In the genomic region with DNA sequence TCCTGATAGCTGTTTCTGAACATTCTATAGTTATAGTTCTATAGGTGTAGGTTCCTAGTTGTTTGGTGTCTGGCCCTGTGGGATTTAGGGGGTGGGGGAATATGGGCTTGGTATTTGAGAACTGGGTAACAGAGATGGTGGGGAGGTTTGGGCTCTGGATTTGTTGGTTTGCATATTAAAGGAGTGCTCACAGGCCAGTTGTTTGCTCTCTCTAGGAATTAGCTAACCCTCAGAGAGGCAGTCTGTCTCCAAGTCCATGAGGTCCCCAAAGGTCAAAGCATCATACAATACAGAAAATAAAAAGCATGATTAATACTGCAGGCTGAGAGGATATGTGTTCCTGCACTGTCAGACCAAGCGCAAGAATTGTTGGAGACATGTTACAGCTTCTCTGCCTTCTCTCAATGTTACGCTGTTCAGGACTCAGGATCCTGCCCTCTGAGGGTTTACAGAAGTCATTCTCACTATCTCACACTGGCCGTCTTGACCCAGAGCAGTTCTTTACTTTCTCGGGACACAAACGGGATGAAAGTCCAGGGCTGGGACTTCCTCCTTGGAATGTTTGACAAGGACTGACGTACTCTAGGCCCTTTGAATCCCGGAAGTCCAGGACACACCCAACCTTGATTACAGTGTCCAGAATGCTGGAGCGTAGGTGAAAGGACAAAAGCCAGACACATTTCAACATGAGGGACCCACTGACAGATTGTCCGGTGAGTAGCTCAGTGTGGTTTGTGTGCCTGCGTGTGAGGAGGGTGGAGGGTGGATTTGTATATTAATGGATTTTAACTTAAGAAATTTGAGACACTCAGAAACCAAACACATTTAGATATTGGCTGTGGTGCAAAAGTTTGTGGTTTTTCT, we compare ENCODE assay signal across 9 cellular contexts. TPM values are rescaled to one million over a fixed set of nuclear protein-coding genes. Genes with fewer than 3 reads are reported as not detected.
DNase-seq lines count a peak whose midpoint lies in the region; FAIRE-seq and TF ChIP-seq lines count a peak whose summit lies in the region.
"Had no signal": no experiment of that assay in that cellular context is flagged by ENCODE, and none has a peak within 500 bp of the region (broad histone marks: within the 10 kb centered on the region; RNA-seq: fewer than 3 reads in every experiment).

NOSTRIN (plus strand) TSS at position 677 of the 864 bp plus-strand sequence; CDS start at position 687, 10 bp downstream.

- H3K9ac ChIP-seq in duodenal mucosa (ENCODE audit: low read depth in 1 of 2, low read length in 2 of 2) = peak within 1 kb of the TSS; percentile 55 to 71

- WGBS in lower leg skin, 2 donors = 65 to 66% methylated on average over 10 of the region's 10 CpGs
- WGBS in thyroid gland, 2 donors = 67 to 78% methylated on average over 10 of the region's 10 CpGs

- H3K9me3 ChIP-seq in MG63 (no peaks in the 10 kb centered on the region), duodenal mucosa (ENCODE audit: control insufficient read depth in 1 of 2, low read length in 2 of 2) (no peaks in the 10 kb centered on the region), thyroid gland (no peaks in the 10 kb centered on the region)

- TF ChIP-seq CTCF in lower leg skin (IDR thresholded peaks at IDR 0.05) = no peak
- TF ChIP-seq CTCF in thyroid gland (IDR thresholded peaks at IDR 0.05) = no peak
- TF ChIP-seq CTCF in D721Med (IDR thresholded peaks at IDR 0.05; ENCODE audit: insufficient read depth, missing control alignments) = no peak

- H3K27ac ChIP-seq in duodenal mucosa (ENCODE audit: low read depth, low read length) = peak within 1 kb of the TSS; percentile 74
- H3K27ac ChIP-seq in thyroid gland = peak within 1 kb of the TSS; percentile 16 to 71 (median 50)

- H3K27me3 ChIP-seq in MG63 (no peaks in the 10 kb centered on the region), duodenal mucosa (ENCODE audit: control insufficient read depth in 1 of 2, insufficient read depth in 2 of 2, low read length in 2 of 2) (no peaks in the 10 kb centered on the region), thyroid gland (no peaks in the 10 kb centered on the region)

- no peak for TF ChIP-seq POLR2A in lower leg skin (IDR thresholded peaks at IDR 0.05)
- no peak for TF ChIP-seq POLR2A in thyroid gland (IDR thresholded peaks at IDR 0.05)

- DNase-seq in MG63 (peak; percentile 21), lower leg skin (ENCODE audit: low spot score in 2 of 2) (no peak), thyroid gland (no peak), D721Med (ENCODE audit: insufficient read length, low spot score) (no peak), D341Med (ENCODE audit: low spot score) (no peak), T-helper 9 cell (no peak)
- DNase-seq: activated CD4-positive, alpha-beta memory T cell treated with anti-CD3 and anti-CD28 coated beads, Interleukin-2, amount 10 ng/mL, durations not matched to agents 7 days and 5 days; effector memory CD8-positive, alpha-beta T cell had no signal

- H3K4me3 ChIP-seq in MG63 = peak within 1 kb of the TSS; percentile 14; the same call in 1 of the 2 replicates
- peak within 1 kb of the TSS; percentile 68 to 69 for H3K4me3 ChIP-seq in duodenal mucosa (ENCODE audit: low read depth in 1 of 2, low read length in 2 of 2)
- H3K4me3 ChIP-seq in lower leg skin (ENCODE audit: low read depth, poor library complexity, severe bottlenecking) = peak within 1 kb of the TSS; percentile 13
- no peak within 1 kb of the TSS for H3K4me3 ChIP-seq in thyroid gland (replicated peaks in 1 of 3)

- H3K36me3 ChIP-seq in MG63 = no peaks in the 10 kb centered on the region
- H3K36me3 ChIP-seq in duodenal mucosa (ENCODE audit: control insufficient read depth in 1 of 2, insufficient read depth in 2 of 2, low read length in 2 of 2) = no peaks in the 10 kb centered on the region
- H3K36me3 ChIP-seq in thyroid gland = no peaks in the 10 kb centered on the region

- H3K4me1 ChIP-seq in duodenal mucosa (ENCODE audit: control insufficient read depth in 1 of 2, insufficient read depth in 2 of 2, low read length in 2 of 2) (peaks cover 30 to 37% of the 10 kb centered on the region in 2 donors), thyroid gland (peaks cover 35 to 43% of the 10 kb centered on the region in 2 donors)

- intact Hi-C loops in lower leg skin (cut with DNase I; ENCODE audit: low total_unique reads) (no loop called here), thyroid gland (cut with DNase I) (no loop called here)

- no peak for FAIRE-seq in D721Med (lab: Jason Lieb, UNC)

RNA-seq across cellular contexts. Expression of gene NOSTRIN, which starts in this region (rescaled TPM):
- 0.23 and 0.35 TPM in 2 replicates for total RNA-seq in MG63 (2014; rRNA removed; shearing (Covaris generic); ENCODE audit: low replicate concordance)
- total RNA-seq in lower leg skin (10 to 100 TPM in 2 of 4 donors, 1 to 10 TPM in 2; 3.0 to 20.8 (median 11.0) TPM), thyroid gland (10 to 100 TPM; 10.1 to 48.1 (median 18.0) TPM)
- total RNA-seq: activated CD4-positive, alpha-beta memory T cell treated with anti-CD3 and anti-CD28 coated beads, Interleukin-2, amount 10 ng/mL, durations not matched to agents 7 days and 5 days had no signal

Comparison
In these comparisons a context has a peak if more than half of its experiments do, and no peak if none do; other contexts are left out.
1. Peak in DNase-seq and H3K4me3 ChIP-seq in MG63; RNA of the gene not detected or under 1 TPM.
2. H3K4me3 ChIP-seq: peak in duodenal mucosa (2 of 2) and lower leg skin (single experiment); none in thyroid gland (0 of 3).